Comparison of ENCODE assay signal across 1 cellular context in genomic region chr3:105647047-105647446, GRCh38.
TF ChIP-seq lines count a peak whose summit lies in the region.

No MANE protein-coding gene starts in this region.

TF ChIP-seq in HepG2, 621 proteins besides CTCF, POLR2A, EP300 and RAD21 (continued from another document):
- TF ChIP-seq GMEB1 (CRISPR knock-in tag; IDR thresholded peaks at IDR 0.05; ENCODE audit: borderline replicate concordance) = no peak
- TF ChIP-seq MAZ (IDR thresholded peaks at IDR 0.05; ENCODE audit: borderline replicate concordance, low read depth, low read length) = no peak
- no peak for TF ChIP-seq MAZ (CRISPR knock-in tag; IDR thresholded peaks at IDR 0.05; ENCODE audit: low read depth)
- no peak for TF ChIP-seq ZC3H4 (CRISPR knock-in tag; IDR thresholded peaks at IDR 0.05; ENCODE audit: borderline replicate concordance)
- peak; percentile 76; the same call in 1 of the 2 replicates for TF ChIP-seq CEBPB (IDR thresholded peaks at IDR 0.05; ENCODE audit: borderline replicate concordance, low read depth, low read length)
- TF ChIP-seq ZNF543 (CRISPR knock-in tag; IDR thresholded peaks at IDR 0.05) = no peak
- TF ChIP-seq ZZZ3 (CRISPR knock-in tag; IDR thresholded peaks at IDR 0.05; ENCODE audit: borderline replicate concordance) = no peak
- TF ChIP-seq HOXA7 (CRISPR knock-in tag; IDR thresholded peaks at IDR 0.05) = no peak
- TF ChIP-seq ZNF782 (CRISPR knock-in tag; IDR thresholded peaks at IDR 0.05; ENCODE audit: borderline replicate concordance) = no peak
- TF ChIP-seq ZNF432 (CRISPR knock-in tag; IDR thresholded peaks at IDR 0.05; ENCODE audit: borderline replicate concordance) = no peak
- TF ChIP-seq E2F1 (CRISPR knock-in tag; IDR thresholded peaks at IDR 0.05) = no peak
- TF ChIP-seq KIAA2018 (CRISPR knock-in tag; IDR thresholded peaks at IDR 0.05; ENCODE audit: borderline replicate concordance) = no peak
- no peak for TF ChIP-seq RBFOX2 (IDR thresholded peaks at IDR 0.05; ENCODE audit: low read depth, low read length)
- TF ChIP-seq SMYD3 (CRISPR knock-in tag; IDR thresholded peaks at IDR 0.05) = no peak
- TF ChIP-seq DRAP1 (CRISPR knock-in tag; IDR thresholded peaks at IDR 0.05) = no peak
- no peak for TF ChIP-seq BORCS8-MEF2B (CRISPR knock-in tag; IDR thresholded peaks at IDR 0.05)
- no peak for TF ChIP-seq ZBTB3 (CRISPR knock-in tag; IDR thresholded peaks at IDR 0.05; ENCODE audit: borderline replicate concordance, low read depth)
- no peak for TF ChIP-seq KLF16 (CRISPR knock-in tag; IDR thresholded peaks at IDR 0.05)
- TF ChIP-seq STAT6 (CRISPR knock-in tag; IDR thresholded peaks at IDR 0.05; ENCODE audit: borderline replicate concordance) = no peak
- TF ChIP-seq MXD1 (CRISPR knock-in tag; IDR thresholded peaks at IDR 0.05) = no peak
- no peak for TF ChIP-seq ZNF660 (CRISPR knock-in tag; IDR thresholded peaks at IDR 0.05; ENCODE audit: borderline replicate concordance, low read depth)
- no peak for TF ChIP-seq BCL6 (CRISPR knock-in tag; IDR thresholded peaks at IDR 0.05)
- no peak for TF ChIP-seq ZUFSP (CRISPR knock-in tag; IDR thresholded peaks at IDR 0.05; ENCODE audit: borderline replicate concordance)
- TF ChIP-seq ZNF792 (CRISPR knock-in tag; IDR thresholded peaks at IDR 0.05) = no peak
- TF ChIP-seq CEBPG (CRISPR knock-in tag; IDR thresholded peaks at IDR 0.05) = peak; percentile 59
- no peak for TF ChIP-seq MYC (CRISPR knock-in tag; IDR thresholded peaks at IDR 0.05; ENCODE audit: borderline replicate concordance)
- TF ChIP-seq ATRX (CRISPR knock-in tag; IDR thresholded peaks at IDR 0.05; ENCODE audit: borderline replicate concordance) = no peak
- no peak for TF ChIP-seq NFYC (CRISPR knock-in tag; IDR thresholded peaks at IDR 0.05)
- no peak for TF ChIP-seq ZNF12 (CRISPR knock-in tag; IDR thresholded peaks at IDR 0.05)
- TF ChIP-seq HNRNPUL1 (IDR thresholded peaks at IDR 0.05; ENCODE audit: low read depth, low read length) = no peak
- TF ChIP-seq ZNF546 (CRISPR knock-in tag; conservative IDR thresholded peaks at IDR 0.05) = no peak
